In genomic region chr16:23510154-23510914, GRCh38 we compare ENCODE assay signal across 8 cellular contexts. TPM values are rescaled to one million over a fixed set of nuclear protein-coding genes. Genes with fewer than 3 reads are reported as not detected.
DNase-seq lines count a peak whose midpoint lies in the region; ATAC-seq and TF ChIP-seq lines count a peak whose summit lies in the region.

TSS of gene GGA2 (minus strand) at chr16:23510494. CDS start at chr16:23510411, 83 bp downstream.

- DNase-seq in AG04449 (ENCODE audit: low read depth, low spot score) (no peak), NCI-H446 (lab: John Stamatoyannopoulos, UW) (peak; percentile 38 to 86), cerebellar cortex (ENCODE audit: low spot score) (peak; percentile 80), kidney epithelial cell (ENCODE audit: low read depth) (no peak)
- peak; percentile 84 for DNase-seq in activated CD4-positive, CD25-positive, alpha-beta regulatory T cell treated with anti-CD3 and anti-CD28 coated beads, Interleukin-2, amount 50 U/mL, for 72 hours
- peak; percentile 66 to 78 for DNase-seq in stimulated activated CD4-positive, alpha-beta T cell treated with anti-CD3 and anti-CD28 coated beads, Interleukin-15, amount 100 ng/mL, for 1 hour (ENCODE audit: low read depth in 1 of 2, low spot score in 1 of 2)

- no peaks in the 10 kb centered on the region for H3K36me3 ChIP-seq in kidney epithelial cell (ENCODE audit: control insufficient read depth, insufficient read depth, low read length)

- POLR2A ChIA-PET in AG04449 (lab: Yijun Ruan, JAX) = interaction anchor here (1.3 kb wide), 1 partner anchor 29 kb away, joined by 5 read pairs; no protein-coding TSS in a partner anchor

- H3K4me3 ChIP-seq in AG04449 (ENCODE audit: low read depth, low read length) (peak within 1 kb of the TSS; percentile 77), kidney epithelial cell (ENCODE audit: low read depth, low read length) (peak within 1 kb of the TSS; percentile 73)

- ATAC-seq in GM18873 (IDR thresholded peaks at IDR 0.05; ENCODE audit: low FRiP score, unreplicated experiment) = peak; percentile 55
- peak; percentile 72 for ATAC-seq in HG03135 (IDR thresholded peaks at IDR 0.05; ENCODE audit: unreplicated experiment)

- CTCF ChIA-PET in AG04449 (lab: Yijun Ruan, JAX) = interaction anchor here (1.0 to 1.8 kb wide), 4 partner anchors 15 to 87 kb away, joined by 3 to 7 read pairs (median 4); no protein-coding TSS in a partner anchor

- TF ChIP-seq CTCF in AG04449 (IDR thresholded peaks at IDR 0.05; ENCODE audit: insufficient read depth, low read length, missing control alignments) (no peak), kidney epithelial cell (IDR thresholded peaks at IDR 0.05; ENCODE audit: insufficient read depth, low read length, poor library complexity, severe bottlenecking) (no peak)

- H3K27me3 ChIP-seq in kidney epithelial cell (ENCODE audit: control insufficient read depth, insufficient read depth, low read length) = no peaks in the 10 kb centered on the region

RNA-seq across cellular contexts. Expression of gene GGA2, which starts in this region (rescaled TPM):
- 41.6 and 43.6 TPM in 2 replicates for total RNA-seq in kidney epithelial cell

Comparison
In these comparisons a context has a peak if more than half of its experiments do, and no peak if none do; other contexts are left out.
1. DNase-seq: peak in NCI-H446 (2 of 2), activated CD4-positive, CD25-positive, alpha-beta regulatory T cell treated with anti-CD3 and anti-CD28 coated beads, Interleukin-2, amount 50 U/mL, for 72 hours (single experiment), cerebellar cortex (single experiment) and stimulated activated CD4-positive, alpha-beta T cell treated with anti-CD3 and anti-CD28 coated beads, Interleukin-15, amount 100 ng/mL, for 1 hour (2 of 2); none in AG04449 (single experiment) and kidney epithelial cell (single experiment).